In genomic region chr10:58275908-58276307, GRCh38 we compare ENCODE assay signal across 14 cellular contexts. TPM values are rescaled to one million over a fixed set of nuclear protein-coding genes. Genes with fewer than 3 reads are reported as not detected.
DNase-seq lines count a peak whose midpoint lies in the region; ATAC-seq and TF ChIP-seq lines count a peak whose summit lies in the region.
"Had no signal": no experiment of that assay in that cellular context is flagged by ENCODE, and none has a peak within 500 bp of the region (broad histone marks: within the 10 kb centered on the region; RNA-seq: fewer than 3 reads in every experiment).

No MANE protein-coding gene starts in this region.

- H3K9me3 ChIP-seq in adipocyte (ENCODE audit: control insufficient read depth, low read length) (no peaks in the 10 kb centered on the region), gastrocnemius medialis (no peaks in the 10 kb centered on the region)
- H3K9me3 ChIP-seq: SJSA1 had no signal

- peak overlapping the region; percentile 23 for H3K9ac ChIP-seq in adipocyte (ENCODE audit: low read length)

- H3K4me3 Mint-ChIP-seq in nephron progenitor cell, result no peak overlapping the region
- H3K4me3 Mint-ChIP-seq: activated CD4-positive, alpha-beta T cell treated with anti-CD3 and anti-CD28 coated beads, Interleukin-2, amount 10 ng/mL, durations not matched to agents 24 days and 14 days had no signal

- TF ChIP-seq CTCF in fibroblast of pulmonary artery (IDR thresholded peaks at IDR 0.05; ENCODE audit: low read length, missing control alignments) (no peak), nephron progenitor cell (IDR thresholded peaks at IDR 0.05) (no peak), lower leg skin (IDR thresholded peaks at IDR 0.05) (no peak), gastrocnemius medialis (IDR thresholded peaks at IDR 0.05 in 4 of 5, conservative IDR thresholded peaks at IDR 0.05 in 1 of 5) (no peak)

- in situ Hi-C loops in gastrocnemius medialis (cut with MboI; ENCODE audit: low sequenced_read_pairs in 4 of 4), result no loop called here

- H3K4me1 ChIP-seq in adipocyte (ENCODE audit: control insufficient read depth, insufficient read depth, low read length), result peaks cover 24% of the 10 kb centered on the region
- peaks cover 18 to 21% of the 10 kb centered on the region in 2 donors for H3K4me1 ChIP-seq in gastrocnemius medialis

- peaks cover 44% of the 10 kb centered on the region for H3K36me3 Mint-ChIP-seq in nephron progenitor cell (ENCODE audit: low read depth)

- peaks cover 15% of the 10 kb centered on the region for H3K36me3 ChIP-seq in adipocyte (ENCODE audit: control insufficient read depth, insufficient read depth, low read length, severe bottlenecking)
- H3K36me3 ChIP-seq in gastrocnemius medialis, result peaks cover 0 to 32% of the 10 kb centered on the region in 2 donors

- no peak for ATAC-seq in GM21423 (IDR thresholded peaks at IDR 0.05; ENCODE audit: unreplicated experiment)
- no peak for ATAC-seq in gastrocnemius medialis
- ATAC-seq: activated naive CD4-positive, alpha-beta T cell treated with anti-CD3 and anti-CD28 coated beads, Interleukin-2, amount 50 U/mL, for 72 hours had no signal

- no peaks in the 10 kb centered on the region for H3K27me3 ChIP-seq in adipocyte (replicated peaks; ENCODE audit: control insufficient read depth, insufficient read depth, low read length)
- H3K27me3 ChIP-seq in gastrocnemius medialis, result no peaks in the 10 kb centered on the region
- H3K27me3 ChIP-seq: SJSA1 had no signal

- intact Hi-C loops in lower leg skin (cut with DNase I; ENCODE audit: low total_unique reads), result no loop called here
- intact Hi-C loops in gastrocnemius medialis (cut with DNase I; ENCODE audit: low total_unique reads), result no loop called here

- DNase-seq in ELF-1 (ENCODE audit: low read depth, low spot score) (peak; percentile 63), adipocyte (ENCODE audit: low read depth) (peak; percentile 8), fibroblast of pulmonary artery (ENCODE audit: low read depth) (peak; percentile 51), nephron progenitor cell (no peak), lower leg skin (ENCODE audit: low spot score in 2 of 2) (no peak), COLO668 (lab: John Stamatoyannopoulos, UW; ENCODE audit: unreplicated experiment) (no peak), gastrocnemius medialis (no peak)
- DNase-seq: activated CD4-positive, alpha-beta T cell treated with anti-CD3 and anti-CD28 coated beads, Interleukin-2, amount 10 ng/mL, durations not matched to agents 24 days and 14 days; activated T-cell treated with anti-CD3 and anti-CD28 coated beads for 4 hours; caudate nucleus; NCI-H146 had no signal

- peak overlapping the region; percentile 91 for H3K27ac Mint-ChIP-seq in nephron progenitor cell
- H3K27ac Mint-ChIP-seq: activated CD4-positive, alpha-beta T cell treated with anti-CD3 and anti-CD28 coated beads, Interleukin-2, amount 10 ng/mL, durations not matched to agents 24 days and 14 days; activated naive CD4-positive, alpha-beta T cell treated with anti-CD3 and anti-CD28 coated beads, Interleukin-2, amount 50 U/mL, for 72 hours had no signal

- H3K4me1 Mint-ChIP-seq in nephron progenitor cell, result peaks cover 29% of the 10 kb centered on the region

- H3K4me3 ChIP-seq in adipocyte (ENCODE audit: low read length), result peak overlapping the region; percentile 11
- no peak overlapping the region for H3K4me3 ChIP-seq in fibroblast of pulmonary artery (replicated peaks; ENCODE audit: low read depth, low read length)
- no peak overlapping the region for H3K4me3 ChIP-seq in lower leg skin (ENCODE audit: low read depth, poor library complexity, severe bottlenecking)
- no peak overlapping the region for H3K4me3 ChIP-seq in gastrocnemius medialis
- H3K4me3 ChIP-seq: SJSA1 had no signal

- H3K27ac ChIP-seq in gastrocnemius medialis, result no peak overlapping the region
- H3K27ac ChIP-seq: SJSA1 had no signal

- no peaks in the 10 kb centered on the region for H3K27me3 Mint-ChIP-seq in nephron progenitor cell (ENCODE audit: low read depth, poor library complexity)
- H3K27me3 Mint-ChIP-seq: activated CD4-positive, alpha-beta T cell treated with anti-CD3 and anti-CD28 coated beads, Interleukin-2, amount 10 ng/mL, durations not matched to agents 24 days and 14 days had no signal

- no peak for TF ChIP-seq POLR2A in lower leg skin (IDR thresholded peaks at IDR 0.05)
- TF ChIP-seq POLR2A in gastrocnemius medialis (IDR thresholded peaks at IDR 0.05), result no peak

- peaks cover 4% of the 10 kb centered on the region for H3K9me3 Mint-ChIP-seq in nephron progenitor cell
- H3K9me3 Mint-ChIP-seq: activated CD4-positive, alpha-beta T cell treated with anti-CD3 and anti-CD28 coated beads, Interleukin-2, amount 10 ng/mL, durations not matched to agents 24 days and 14 days; activated naive CD4-positive, alpha-beta T cell treated with anti-CD3 and anti-CD28 coated beads, Interleukin-2, amount 50 U/mL, for 72 hours had no signal

RNA-seq across cellular contexts. Expression of gene CISD1, which starts 6.9 kb away (rescaled TPM):
- total RNA-seq in lower leg skin (10 to 100 TPM; 10.5 to 42.1 (median 13.1) TPM), gastrocnemius medialis (10 to 100 TPM; 54.4 to 90.2 (median 71.1) TPM)

RNA-seq across cellular contexts. Expression of gene IPMK, which starts 8.2 kb away (rescaled TPM):
- 10 to 100 TPM in 2 of 4 donors, 1 to 10 TPM in 2; 8.8 to 13.4 (median 11.0) TPM for total RNA-seq in lower leg skin
- 1 to 10 TPM; 3.0 to 8.2 (median 5.6) TPM for total RNA-seq in gastrocnemius medialis

RNA-seq across cellular contexts. Expression of gene UBE2D1, which starts 58.9 kb away (rescaled TPM):
- 1 to 10 TPM; 4.7 to 7.7 (median 6.3) TPM for total RNA-seq in lower leg skin
- total RNA-seq in gastrocnemius medialis, result 100 to 1,000 TPM in 1 of 4 donors, 10 to 100 TPM in 3; 62.0 to 178 (median 81.6) TPM

Comparison
In these comparisons a context has a peak if more than half of its experiments do, and no peak if none do; other contexts are left out.
1. DNase-seq: peak in ELF-1 (single experiment), adipocyte (single experiment) and fibroblast of pulmonary artery (single experiment); none in nephron progenitor cell (single experiment), lower leg skin (0 of 2), COLO668 (single experiment) and gastrocnemius medialis (0 of 2).
2. RNA of gene UBE2D1, which starts 58.9 kb away (total RNA-seq): 62.0 to 178 TPM in gastrocnemius medialis; 4.7 to 7.7 TPM in lower leg skin; every median in the first group is over 4 times any median in the second.